16 cellular contexts compared by ENCODE assay signal in genomic region chr5:93381057-93381456, GRCh38.
A peak's percentile ranks its signal among the peaks of the same experiment; 100 is the strongest.
DNase-seq lines count a peak whose midpoint lies in the region; ATAC-seq and TF ChIP-seq lines count a peak whose summit lies in the region.
"Had no signal": no experiment of that assay in that cellular context is flagged by ENCODE, and none has a peak within 500 bp of the region (broad histone marks: within the 10 kb centered on the region; RNA-seq: fewer than 3 reads in every experiment).

No MANE protein-coding gene starts in this region.

- no peak for TF ChIP-seq CTCF in HEK293 (tag by site-specific recombination; IDR thresholded peaks at IDR 0.05)
- no peak for TF ChIP-seq CTCF in PC-3 (conservative IDR thresholded peaks at IDR 0.05; ENCODE audit: low read depth, low read length)
- no peak for TF ChIP-seq CTCF in nephron progenitor cell (IDR thresholded peaks at IDR 0.05)

- no peaks in the 10 kb centered on the region for H3K79me2 ChIP-seq in PC-3 (ENCODE audit: low read length)

- peaks cover 19% of the 10 kb centered on the region for H3K9me3 Mint-ChIP-seq in nephron progenitor cell

- H3K27ac Mint-ChIP-seq in nephron progenitor cell = no peak overlapping the region

- intact Hi-C loops in PC-3 (cut with micrococcal nuclease) = no loop called here

- H3K36me3 Mint-ChIP-seq in nephron progenitor cell (ENCODE audit: low read depth) = no peaks in the 10 kb centered on the region

- H3K9ac ChIP-seq in PC-3 (ENCODE audit: low read length) = no peak overlapping the region

- H3K9me2 ChIP-seq in PC-3 (replicated peaks; ENCODE audit: low read length) = peaks cover 3% of the 10 kb centered on the region; the same call in 1 of the 2 replicates

- no peak overlapping the region for H3K4me3 Mint-ChIP-seq in nephron progenitor cell

- no peak for ATAC-seq in PC-3
- ATAC-seq in GM19452 (IDR thresholded peaks at IDR 0.05; ENCODE audit: unreplicated experiment) = no peak
- ATAC-seq: HCT116 had no signal

- H3K4me1 ChIP-seq in HEK293 (ENCODE audit: control insufficient read depth, insufficient read depth, low read length) (peaks cover 7% of the 10 kb centered on the region; the same call in 1 of the 2 replicates), PC-3 (ENCODE audit: insufficient read depth, low read length) (peaks cover 11% of the 10 kb centered on the region)

- H3K36me3 ChIP-seq in HEK293 (ENCODE audit: control insufficient read depth in 2 of 2, insufficient read depth in 1 of 2, low read length in 2 of 2) (no peaks in the 10 kb centered on the region), PC-3 (ENCODE audit: low read depth, low read length) (no peaks in the 10 kb centered on the region)

- peaks cover 55% of the 10 kb centered on the region for H3K4me1 Mint-ChIP-seq in nephron progenitor cell

- no peaks in the 10 kb centered on the region for H3F3A ChIP-seq in PC-3 (ENCODE audit: low read length, unreplicated experiment)

- POLR2A ChIA-PET in HEK293 (lab: Yijun Ruan, JAX) = no interaction called here
- POLR2A ChIA-PET in PC-3 (lab: Charles Lee; ENCODE audit: unreplicated experiment) = no interaction called here

- no peak overlapping the region for H2AFZ ChIP-seq in PC-3 (ENCODE audit: low read length)
- H2AFZ ChIP-seq: PC-9 had no signal

- CTCF ChIA-PET in HEK293 (lab: Yijun Ruan, JAX) = no interaction called here
- CTCF ChIA-PET in PC-3 (lab: Charles Lee) = no interaction called here

- H3K4me2 ChIP-seq in PC-3 (ENCODE audit: low read length) = no peak overlapping the region
- H3K4me2 ChIP-seq: PC-9 had no signal

- H3K9me3 ChIP-seq in HEK293 (ENCODE audit: control insufficient read depth, insufficient read depth, low read depth, low read length) (no peaks in the 10 kb centered on the region), PC-3 (ENCODE audit: low read length) (no peaks in the 10 kb centered on the region)

- H3K27me3 Mint-ChIP-seq in nephron progenitor cell (ENCODE audit: low read depth, poor library complexity) = peaks cover 17% of the 10 kb centered on the region

- no peak overlapping the region for H3K27ac ChIP-seq in HEK293 (ENCODE audit: extremely low read depth, low read depth, low read length)
- H3K27ac ChIP-seq in PC-3 (ENCODE audit: low read length) = no peak overlapping the region
- H3K27ac ChIP-seq: PC-9 had no signal

- H3K4me3 ChIP-seq in HEK293 (ENCODE audit: low read depth, low read length) (no peak overlapping the region), PC-3 (ENCODE audit: low read length) (no peak overlapping the region), skeletal muscle cell (ENCODE audit: low read depth, low read length) (no peak overlapping the region)
- H3K4me3 ChIP-seq: PC-9 had no signal

- BruUV-seq in PC-3 (replicated peaks; lab: Mats Ljungman, UMichigan) = no TSS peak

- no peaks in the 10 kb centered on the region for H3K27me3 ChIP-seq in PC-3 (ENCODE audit: low read length)

- DNase-seq in PC-3 = peak; percentile 15
- DNase-seq in brain pericyte (ENCODE audit: low read depth, low spot score) = peak; percentile 50
- peak; percentile 7 for DNase-seq in skeletal muscle cell (ENCODE audit: low read depth)
- no peak for DNase-seq in NCI-H774 (lab: John Stamatoyannopoulos, UW)
- no peak for DNase-seq in D341Med (ENCODE audit: low spot score)
- no peak for DNase-seq in nephron progenitor cell
- DNase-seq: COR-L47, DMS153, Kasumi-1, NCI-H1105 treated with DMSO at 0.1 percent for 48 hours, NCI-H187, NCI-H526 treated with DMSO at 0.1 percent for 48 hours, PC-9 had no signal

- no peaks in the 10 kb centered on the region for H4K20me1 ChIP-seq in PC-3 (ENCODE audit: low read length)

TF ChIP-seq in HEK293, 187 proteins besides CTCF, POLR2A, EP300 and RAD21 (continues in another document):
- TF ChIP-seq ZNF324 (tag by site-specific recombination; IDR thresholded peaks at IDR 0.05) (no peak), ZBTB10 (tag by site-specific recombination; IDR thresholded peaks at IDR 0.05) (no peak), ZSCAN30 (tag by site-specific recombination; IDR thresholded peaks at IDR 0.05) (no peak), ZNF266 (tag by site-specific recombination; IDR thresholded peaks at IDR 0.05; ENCODE audit: low read depth) (no peak), SP2 (tag by site-specific recombination; IDR thresholded peaks at IDR 0.05) (no peak), ZSCAN5A (tag by site-specific recombination; IDR thresholded peaks at IDR 0.05) (no peak), ZNF24 (tag by site-specific recombination; IDR thresholded peaks at IDR 0.05) (no peak), ZFP37 (tag by site-specific recombination; IDR thresholded peaks at IDR 0.05) (no peak), ZEB2 (tag by site-specific recombination; IDR thresholded peaks at IDR 0.05) (no peak), SP7 (tag by site-specific recombination; IDR thresholded peaks at IDR 0.05) (no peak), TCF7L2 (IDR thresholded peaks at IDR 0.05; ENCODE audit: borderline replicate concordance, low read depth, low read length) (no peak), ZNF354C (tag by site-specific recombination; IDR thresholded peaks at IDR 0.05; ENCODE audit: borderline replicate concordance, low read depth) (no peak), KLF16 (tag by site-specific recombination; IDR thresholded peaks at IDR 0.05) (no peak), ZNF449 (tag by site-specific recombination; IDR thresholded peaks at IDR 0.05) (peak; percentile 57; the same call in 1 of the 2 replicates), TRIM28 (IDR thresholded peaks at IDR 0.05; ENCODE audit: borderline replicate concordance, low read length) (0 out of 2 replicates have a peak, but pooled peaks have one; percentile 36), ZNF423 (tag by site-specific recombination; IDR thresholded peaks at IDR 0.05) (peak; percentile 60; the same call in 1 of the 2 replicates), BCL11B (tag by site-specific recombination; IDR thresholded peaks at IDR 0.05; ENCODE audit: low read depth) (no peak), ZNF580 (tag by site-specific recombination; IDR thresholded peaks at IDR 0.05) (no peak), ZNF510 (tag by site-specific recombination; IDR thresholded peaks at IDR 0.05; ENCODE audit: insufficient replicate concordance) (no peak), ZNF416 (tag by site-specific recombination; IDR thresholded peaks at IDR 0.05) (no peak)

Comparison
In these comparisons a context has a peak if more than half of its experiments do, and no peak if none do; other contexts are left out.
1. DNase-seq: peak in PC-3 (single experiment), brain pericyte (single experiment) and skeletal muscle cell (single experiment); none in NCI-H774 (single experiment), D341Med (single experiment) and nephron progenitor cell (single experiment).